Comparison of ENCODE assay signal across 24 cellular contexts in the genomic region with DNA sequence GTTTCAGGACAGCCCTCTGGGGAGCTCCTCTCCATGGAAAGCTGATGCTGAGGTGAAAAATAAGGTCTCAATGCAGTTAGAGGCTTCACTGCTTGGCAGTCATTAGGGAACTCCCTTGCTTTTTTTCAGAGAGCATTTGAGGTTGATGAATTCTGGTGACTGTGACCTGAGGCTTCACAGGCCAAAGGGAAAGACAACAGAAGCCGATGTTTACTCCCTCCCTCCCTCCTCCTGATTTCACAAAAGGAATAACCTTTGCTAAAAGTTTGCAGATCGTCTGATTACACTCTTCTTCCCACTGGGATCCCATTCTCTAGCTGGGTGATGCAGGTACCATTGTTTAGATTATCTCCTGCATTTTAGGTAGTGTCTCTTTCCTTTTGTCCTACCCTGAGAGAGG.
"Had no signal": no experiment of that assay in that cellular context is flagged by ENCODE, and none has a peak within 500 bp of the region (broad histone marks: within the 10 kb centered on the region; RNA-seq: fewer than 3 reads in every experiment).

No MANE protein-coding gene starts in this region.

- H3K4me3 Mint-ChIP-seq: activated CD8-positive, alpha-beta T cell treated with anti-CD3 and anti-CD28 coated beads, Interleukin-2, amount 10 ng/mL, durations not matched to agents 7 days and 5 days; activated naive CD4-positive, alpha-beta T cell treated with anti-CD3 and anti-CD28 coated beads, Interleukin-2, amount 50 U/mL, for 24 hours; activated T-cell treated with anti-CD3 and anti-CD28 coated beads, Interleukin-2, amount 50 U/mL, for 24 hours; activated T-helper 1 cell treated with anti-CD3 and anti-CD28 coated beads, Interleukin-12 subunit alpha, Interleukin-12 subunit beta, Interleukin-2, Interleukin-4 antibody, amounts not matched to agents 30 ng/mL and 10 ng/mL and 1 ng/mL, durations not matched to agents 14 hours and 24 hours and 36 hours; T-cell had no signal

- DNase-seq: activated CD4-positive, alpha-beta T cell treated with anti-CD3 and anti-CD28 coated beads for 4 hours; activated CD4-positive, alpha-beta T cell treated with anti-CD3 and anti-CD28 coated beads, Interleukin-2, amount 50 U/mL, for 4 hours; activated CD8-positive, alpha-beta memory T cell treated with anti-CD3 and anti-CD28 coated beads, Interleukin-2, amount 50 U/mL, for 48 hours; activated CD8-positive, alpha-beta T cell treated with anti-CD3 and anti-CD28 coated beads, Interleukin-2, amount 10 ng/mL, durations not matched to agents 7 days and 5 days; activated effector memory CD4-positive, alpha-beta T cell treated with Interleukin-2 at 50 U/mL for 16 hours; activated naive CD4-positive, alpha-beta T cell; activated T-cell treated with anti-CD3 and anti-CD28 coated beads, Interleukin-2, amount 50 U/mL, for 24 hours; aorta; caudate nucleus; KG1; NCI-H1048; NCI-H146; NCI-H187 treated with DMSO at 0.1 percent for 48 hours; NCI-H2081 treated with DMSO at 0.1 percent for 48 hours; NCI-H446 treated with DMSO at 0.1 percent for 48 hours; NCI-H524 treated with DMSO at 0.1 percent for 48 hours; NK-92 treated with Interleukin-12 subunit alpha and Interleukin-12 subunit beta, amount 100 ng/mL, for 24 hours; RPMI8226; T-cell; WERI-Rb-1 had no signal

- H3K36me3 ChIP-seq: breast epithelium, WERI-Rb-1 had no signal

- H3K4me1 Mint-ChIP-seq: activated naive CD4-positive, alpha-beta T cell treated with anti-CD3 and anti-CD28 coated beads, Interleukin-2, amount 50 U/mL, for 24 hours; T-cell had no signal

- H3K9me3 Mint-ChIP-seq: activated naive CD4-positive, alpha-beta T cell treated with anti-CD3 and anti-CD28 coated beads, Interleukin-2, amount 50 U/mL, for 24 hours; activated T-cell treated with anti-CD3 and anti-CD28 coated beads, Interleukin-2, amount 50 U/mL, for 24 hours; activated T-helper 1 cell treated with anti-CD3 and anti-CD28 coated beads, Interleukin-12 subunit alpha, Interleukin-12 subunit beta, Interleukin-2, Interleukin-4 antibody, amounts not matched to agents 30 ng/mL and 10 ng/mL and 1 ng/mL, durations not matched to agents 14 hours and 24 hours and 36 hours; T-cell had no signal

- H3K36me3 Mint-ChIP-seq: activated naive CD4-positive, alpha-beta T cell treated with anti-CD3 and anti-CD28 coated beads, Interleukin-2, amount 50 U/mL, for 24 hours; T-cell had no signal

- H3K27ac ChIP-seq: breast epithelium, SK-N-MC, WERI-Rb-1 had no signal

- H3K27ac Mint-ChIP-seq: activated CD8-positive, alpha-beta T cell treated with anti-CD3 and anti-CD28 coated beads, Interleukin-2, amount 10 ng/mL, durations not matched to agents 7 days and 5 days; activated naive CD4-positive, alpha-beta T cell treated with anti-CD3 and anti-CD28 coated beads, Interleukin-2, amount 50 U/mL, for 24 hours; activated T-cell treated with anti-CD3 and anti-CD28 coated beads, Interleukin-2, amount 50 U/mL, for 24 hours; activated T-helper 1 cell treated with anti-CD3 and anti-CD28 coated beads, Interleukin-12 subunit alpha, Interleukin-12 subunit beta, Interleukin-2, Interleukin-4 antibody, amounts not matched to agents 30 ng/mL and 10 ng/mL and 1 ng/mL, durations not matched to agents 14 hours and 24 hours and 36 hours; T-cell had no signal

- H3K4me3 ChIP-seq: breast epithelium, SK-N-MC had no signal

- H3K4me1 ChIP-seq: breast epithelium had no signal

- H3K9me3 ChIP-seq: breast epithelium had no signal

- H3K27me3 ChIP-seq: breast epithelium had no signal
